ENCODE assay signal across 1 cellular context in genomic region chr4:79408063-79408462, GRCh38.
TF ChIP-seq lines count a peak whose summit lies in the region.

Gene GK2, minus strand, starts transcription at chr4:79408228. Its CDS starts 28 bp downstream, at chr4:79408200.

TF ChIP-seq in WTC11, 78 proteins besides CTCF, POLR2A, EP300 and RAD21 (continued from another document):
- TF ChIP-seq PRDM15 (CRISPR knock-in tag; IDR thresholded peaks at IDR 0.05), result no peak
- no peak for TF ChIP-seq NR3C1 (CRISPR knock-in tag; conservative IDR thresholded peaks at IDR 0.05; ENCODE audit: low read depth)
- no peak for TF ChIP-seq ELF4 (CRISPR knock-in tag; IDR thresholded peaks at IDR 0.05; ENCODE audit: low read depth)
- TF ChIP-seq, protein P1, sequence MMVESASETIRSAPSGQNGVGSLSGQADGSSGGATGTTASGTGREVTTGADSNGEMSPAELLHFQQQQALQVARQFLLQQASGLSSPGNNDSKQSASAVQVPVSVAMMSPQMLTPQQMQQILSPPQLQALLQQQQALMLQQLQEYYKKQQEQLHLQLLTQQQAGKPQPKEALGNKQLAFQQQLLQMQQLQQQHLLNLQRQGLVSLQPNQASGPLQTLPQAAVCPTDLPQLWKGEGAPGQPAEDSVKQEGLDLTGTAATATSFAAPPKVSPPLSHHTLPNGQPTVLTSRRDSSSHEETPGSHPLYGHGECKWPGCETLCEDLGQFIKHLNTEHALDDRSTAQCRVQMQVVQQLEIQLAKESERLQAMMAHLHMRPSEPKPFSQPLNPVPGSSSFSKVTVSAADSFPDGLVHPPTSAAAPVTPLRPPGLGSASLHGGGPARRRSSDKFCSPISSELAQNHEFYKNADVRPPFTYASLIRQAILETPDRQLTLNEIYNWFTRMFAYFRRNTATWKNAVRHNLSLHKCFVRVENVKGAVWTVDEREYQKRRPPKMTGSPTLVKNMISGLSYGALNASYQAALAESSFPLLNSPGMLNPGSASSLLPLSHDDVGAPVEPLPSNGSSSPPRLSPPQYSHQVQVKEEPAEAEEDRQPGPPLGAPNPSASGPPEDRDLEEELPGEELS (CRISPR knock-in tag; IDR thresholded peaks at IDR 0.05), result no peak
- no peak for TF ChIP-seq OVOL2 (CRISPR knock-in tag; IDR thresholded peaks at IDR 0.05; ENCODE audit: borderline replicate concordance)
- no peak for TF ChIP-seq ATF6 (CRISPR knock-in tag; IDR thresholded peaks at IDR 0.05)
- TF ChIP-seq EMX1 (CRISPR knock-in tag; IDR thresholded peaks at IDR 0.05), result no peak
- TF ChIP-seq, protein P2, sequence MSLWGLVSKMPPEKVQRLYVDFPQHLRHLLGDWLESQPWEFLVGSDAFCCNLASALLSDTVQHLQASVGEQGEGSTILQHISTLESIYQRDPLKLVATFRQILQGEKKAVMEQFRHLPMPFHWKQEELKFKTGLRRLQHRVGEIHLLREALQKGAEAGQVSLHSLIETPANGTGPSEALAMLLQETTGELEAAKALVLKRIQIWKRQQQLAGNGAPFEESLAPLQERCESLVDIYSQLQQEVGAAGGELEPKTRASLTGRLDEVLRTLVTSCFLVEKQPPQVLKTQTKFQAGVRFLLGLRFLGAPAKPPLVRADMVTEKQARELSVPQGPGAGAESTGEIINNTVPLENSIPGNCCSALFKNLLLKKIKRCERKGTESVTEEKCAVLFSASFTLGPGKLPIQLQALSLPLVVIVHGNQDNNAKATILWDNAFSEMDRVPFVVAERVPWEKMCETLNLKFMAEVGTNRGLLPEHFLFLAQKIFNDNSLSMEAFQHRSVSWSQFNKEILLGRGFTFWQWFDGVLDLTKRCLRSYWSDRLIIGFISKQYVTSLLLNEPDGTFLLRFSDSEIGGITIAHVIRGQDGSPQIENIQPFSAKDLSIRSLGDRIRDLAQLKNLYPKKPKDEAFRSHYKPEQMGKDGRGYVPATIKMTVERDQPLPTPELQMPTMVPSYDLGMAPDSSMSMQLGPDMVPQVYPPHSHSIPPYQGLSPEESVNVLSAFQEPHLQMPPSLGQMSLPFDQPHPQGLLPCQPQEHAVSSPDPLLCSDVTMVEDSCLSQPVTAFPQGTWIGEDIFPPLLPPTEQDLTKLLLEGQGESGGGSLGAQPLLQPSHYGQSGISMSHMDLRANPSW (CRISPR knock-in tag; conservative IDR thresholded peaks at IDR 0.05; ENCODE audit: low read depth), result no peak
- TF ChIP-seq TEAD1 (CRISPR knock-in tag; IDR thresholded peaks at IDR 0.05), result no peak
- TF ChIP-seq, protein P3, sequence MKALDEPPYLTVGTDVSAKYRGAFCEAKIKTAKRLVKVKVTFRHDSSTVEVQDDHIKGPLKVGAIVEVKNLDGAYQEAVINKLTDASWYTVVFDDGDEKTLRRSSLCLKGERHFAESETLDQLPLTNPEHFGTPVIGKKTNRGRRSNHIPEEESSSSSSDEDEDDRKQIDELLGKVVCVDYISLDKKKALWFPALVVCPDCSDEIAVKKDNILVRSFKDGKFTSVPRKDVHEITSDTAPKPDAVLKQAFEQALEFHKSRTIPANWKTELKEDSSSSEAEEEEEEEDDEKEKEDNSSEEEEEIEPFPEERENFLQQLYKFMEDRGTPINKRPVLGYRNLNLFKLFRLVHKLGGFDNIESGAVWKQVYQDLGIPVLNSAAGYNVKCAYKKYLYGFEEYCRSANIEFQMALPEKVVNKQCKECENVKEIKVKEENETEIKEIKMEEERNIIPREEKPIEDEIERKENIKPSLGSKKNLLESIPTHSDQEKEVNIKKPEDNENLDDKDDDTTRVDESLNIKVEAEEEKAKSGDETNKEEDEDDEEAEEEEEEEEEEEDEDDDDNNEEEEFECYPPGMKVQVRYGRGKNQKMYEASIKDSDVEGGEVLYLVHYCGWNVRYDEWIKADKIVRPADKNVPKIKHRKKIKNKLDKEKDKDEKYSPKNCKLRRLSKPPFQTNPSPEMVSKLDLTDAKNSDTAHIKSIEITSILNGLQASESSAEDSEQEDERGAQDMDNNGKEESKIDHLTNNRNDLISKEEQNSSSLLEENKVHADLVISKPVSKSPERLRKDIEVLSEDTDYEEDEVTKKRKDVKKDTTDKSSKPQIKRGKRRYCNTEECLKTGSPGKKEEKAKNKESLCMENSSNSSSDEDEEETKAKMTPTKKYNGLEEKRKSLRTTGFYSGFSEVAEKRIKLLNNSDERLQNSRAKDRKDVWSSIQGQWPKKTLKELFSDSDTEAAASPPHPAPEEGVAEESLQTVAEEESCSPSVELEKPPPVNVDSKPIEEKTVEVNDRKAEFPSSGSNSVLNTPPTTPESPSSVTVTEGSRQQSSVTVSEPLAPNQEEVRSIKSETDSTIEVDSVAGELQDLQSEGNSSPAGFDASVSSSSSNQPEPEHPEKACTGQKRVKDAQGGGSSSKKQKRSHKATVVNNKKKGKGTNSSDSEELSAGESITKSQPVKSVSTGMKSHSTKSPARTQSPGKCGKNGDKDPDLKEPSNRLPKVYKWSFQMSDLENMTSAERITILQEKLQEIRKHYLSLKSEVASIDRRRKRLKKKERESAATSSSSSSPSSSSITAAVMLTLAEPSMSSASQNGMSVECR (CRISPR knock-in tag; IDR thresholded peaks at IDR 0.05; ENCODE audit: borderline replicate concordance), result no peak
- TF ChIP-seq, protein P4, sequence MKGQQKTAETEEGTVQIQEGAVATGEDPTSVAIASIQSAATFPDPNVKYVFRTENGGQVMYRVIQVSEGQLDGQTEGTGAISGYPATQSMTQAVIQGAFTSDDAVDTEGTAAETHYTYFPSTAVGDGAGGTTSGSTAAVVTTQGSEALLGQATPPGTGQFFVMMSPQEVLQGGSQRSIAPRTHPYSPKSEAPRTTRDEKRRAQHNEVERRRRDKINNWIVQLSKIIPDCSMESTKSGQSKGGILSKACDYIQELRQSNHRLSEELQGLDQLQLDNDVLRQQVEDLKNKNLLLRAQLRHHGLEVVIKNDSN (CRISPR knock-in tag; IDR thresholded peaks at IDR 0.05), result no peak
- TF ChIP-seq, protein P5, sequence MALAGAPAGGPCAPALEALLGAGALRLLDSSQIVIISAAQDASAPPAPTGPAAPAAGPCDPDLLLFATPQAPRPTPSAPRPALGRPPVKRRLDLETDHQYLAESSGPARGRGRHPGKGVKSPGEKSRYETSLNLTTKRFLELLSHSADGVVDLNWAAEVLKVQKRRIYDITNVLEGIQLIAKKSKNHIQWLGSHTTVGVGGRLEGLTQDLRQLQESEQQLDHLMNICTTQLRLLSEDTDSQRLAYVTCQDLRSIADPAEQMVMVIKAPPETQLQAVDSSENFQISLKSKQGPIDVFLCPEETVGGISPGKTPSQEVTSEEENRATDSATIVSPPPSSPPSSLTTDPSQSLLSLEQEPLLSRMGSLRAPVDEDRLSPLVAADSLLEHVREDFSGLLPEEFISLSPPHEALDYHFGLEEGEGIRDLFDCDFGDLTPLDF (CRISPR knock-in tag; IDR thresholded peaks at IDR 0.05), result no peak
- no peak for TF ChIP-seq NR1H2 (CRISPR knock-in tag; IDR thresholded peaks at IDR 0.05)
- no peak for TF ChIP-seq KAT7 (CRISPR knock-in tag; IDR thresholded peaks at IDR 0.05; ENCODE audit: borderline replicate concordance)
- TF ChIP-seq GABPB1 (CRISPR knock-in tag; IDR thresholded peaks at IDR 0.05), result no peak
